ENCODE assay signal across 11 cellular contexts in genomic region chr15:63210151-63211051, GRCh38. TPM values are rescaled to one million over a fixed set of nuclear protein-coding genes. Genes with fewer than 3 reads are reported as not detected.
A peak's percentile ranks its signal among the peaks of the same experiment; 100 is the strongest.
DNase-seq lines count a peak whose midpoint lies in the region; ATAC-seq and TF ChIP-seq lines count a peak whose summit lies in the region.
"Had no signal": no experiment of that assay in that cellular context is flagged by ENCODE, and none has a peak within 500 bp of the region (broad histone marks: within the 10 kb centered on the region; RNA-seq: fewer than 3 reads in every experiment).

No MANE protein-coding gene starts in this region.

- peaks cover 2% of the 10 kb centered on the region for H3K9me3 Mint-ChIP-seq in progenitor cell of endocrine pancreas (ENCODE audit: low read depth)

- H4K20me1 ChIP-seq in OCI-LY1 (ENCODE audit: insufficient read depth, low read length) = no peaks in the 10 kb centered on the region

- peaks cover 4% of the 10 kb centered on the region for H3K36me3 Mint-ChIP-seq in progenitor cell of endocrine pancreas (ENCODE audit: insufficient read depth)

- H3K27ac ChIP-seq in OCI-LY1 (ENCODE audit: low read depth, low read length, poor library complexity, severe bottlenecking) (peak overlapping the region; percentile 31), ectodermal cell (ENCODE audit: insufficient read depth, low read depth, low read length, poor library complexity, severe bottlenecking) (peak overlapping the region; percentile 72)
- H3K27ac ChIP-seq: brain microvascular endothelial cell, SJCRH30 had no signal

- H3K36me3 ChIP-seq in OCI-LY1 (ENCODE audit: insufficient read depth, low read length) (no peaks in the 10 kb centered on the region), ectodermal cell (ENCODE audit: control insufficient read depth, insufficient read depth, low read length) (no peaks in the 10 kb centered on the region)
- H3K36me3 ChIP-seq: brain microvascular endothelial cell had no signal

- H3K9ac ChIP-seq in OCI-LY1 (ENCODE audit: low read length) = peak overlapping the region; percentile 5; the same call in 1 of the 2 replicates
- H3K9ac ChIP-seq: GM23248 had no signal

- H3K9me3 ChIP-seq in OCI-LY1 (ENCODE audit: low read length) (no peaks in the 10 kb centered on the region), ectodermal cell (ENCODE audit: control insufficient read depth, low read length) (no peaks in the 10 kb centered on the region)
- H3K9me3 ChIP-seq: SJCRH30 had no signal

- H3K4me2 ChIP-seq in OCI-LY1 (ENCODE audit: low read length) = peak overlapping the region; percentile 30

- H3K4me1 ChIP-seq in OCI-LY1 (ENCODE audit: insufficient read depth, low read length, severe bottlenecking) = peaks cover 65% of the 10 kb centered on the region
- peaks cover 17% of the 10 kb centered on the region for H3K4me1 ChIP-seq in ectodermal cell (ENCODE audit: control insufficient read depth, insufficient read depth, low read length)
- H3K4me1 ChIP-seq: SJCRH30 had no signal

- H2AFZ ChIP-seq in OCI-LY1 (ENCODE audit: low read length) = no peak overlapping the region
- H2AFZ ChIP-seq: GM23248 had no signal

- H3K79me2 ChIP-seq in OCI-LY1 (ENCODE audit: insufficient read depth, low read length) = peaks cover 35% of the 10 kb centered on the region

- H3K27ac Mint-ChIP-seq in progenitor cell of endocrine pancreas = peak overlapping the region; percentile 68

- TF ChIP-seq CTCF in OCI-LY1 (IDR thresholded peaks at IDR 0.05; ENCODE audit: low read length) (no peak), progenitor cell of endocrine pancreas (IDR thresholded peaks at IDR 0.05; ENCODE audit: unreplicated experiment) (no peak)

- no peaks in the 10 kb centered on the region for H3F3A ChIP-seq in OCI-LY1 (ENCODE audit: insufficient read depth, low read length)

- H3K27me3 ChIP-seq in OCI-LY1 (ENCODE audit: insufficient read depth, low read length) (no peaks in the 10 kb centered on the region), ectodermal cell (ENCODE audit: control insufficient read depth, insufficient read depth, low read length, poor library complexity, severe bottlenecking) (no peaks in the 10 kb centered on the region)
- H3K27me3 ChIP-seq: brain microvascular endothelial cell, SJCRH30 had no signal

- no peak overlapping the region for H3K4me3 Mint-ChIP-seq in progenitor cell of endocrine pancreas (ENCODE audit: low read depth)

- H3K4me3 ChIP-seq in OCI-LY1 (ENCODE audit: low read depth, low read length, poor library complexity, severe bottlenecking) (peak overlapping the region; percentile 14), ectodermal cell (ENCODE audit: insufficient read depth, low read depth, low read length) (no peak overlapping the region)
- H3K4me3 ChIP-seq: GM23248, SJCRH30 had no signal

- DNase-seq in EH (ENCODE audit: low read depth) (peak; percentile 55), progenitor cell of endocrine pancreas (ENCODE audit: low spot score, unreplicated experiment) (no peak), DMS53 treated with DMSO at 0.1 percent for 48 hours (lab: John Stamatoyannopoulos, UW; ENCODE audit: unreplicated experiment) (no peak), ureter (ENCODE audit: low spot score) (no peak), NCI-H1105 (lab: John Stamatoyannopoulos, UW) (no peak)
- DNase-seq: brain microvascular endothelial cell, GM23248, SJCRH30 had no signal

- no peaks in the 10 kb centered on the region for H3K27me3 Mint-ChIP-seq in progenitor cell of endocrine pancreas

- no peaks in the 10 kb centered on the region for H3K9me2 ChIP-seq in OCI-LY1 (ENCODE audit: low read depth, low read length)

- H3K4me1 Mint-ChIP-seq in progenitor cell of endocrine pancreas (ENCODE audit: low read depth) = peaks cover 25% of the 10 kb centered on the region

- ATAC-seq in HG02870 (IDR thresholded peaks at IDR 0.05; ENCODE audit: unreplicated experiment) = no peak

- 32 to 34% methylated on average over 3 to 4 of the region's 5 CpGs for WGBS in ectodermal cell, 2 experiments

RNA-seq across cellular contexts. Expression of gene RAB8B, which starts 21.0 kb away (rescaled TPM):
- 59.3 TPM for polyA plus RNA-seq in ectodermal cell (2013, experiment 1 of 4)
- polyA plus RNA-seq in ectodermal cell (2013, experiment 2 of 4) = 57.6 TPM
- 31.3 TPM for polyA plus RNA-seq in ectodermal cell (2013, experiment 3 of 4)
- 39.3 TPM for polyA plus RNA-seq in ectodermal cell (2013, experiment 4 of 4)
- total RNA-seq in progenitor cell of endocrine pancreas (31.6 and 37.2 TPM in 2 replicates), ureter (54.1 TPM)

RNA-seq across cellular contexts. Expression of gene RPS27L, which starts 53.1 kb away (rescaled TPM):
- polyA plus RNA-seq in ectodermal cell (2013, experiment 1 of 4) = 115 TPM
- polyA plus RNA-seq in ectodermal cell (2013, experiment 2 of 4) = 105 TPM
- 120 TPM for polyA plus RNA-seq in ectodermal cell (2013, experiment 3 of 4)
- 125 TPM for polyA plus RNA-seq in ectodermal cell (2013, experiment 4 of 4)
- total RNA-seq in progenitor cell of endocrine pancreas (129 and 140 TPM in 2 replicates), ureter (111 TPM)
